Comparison of ENCODE assay signal across 8 cellular contexts in genomic region chr15:40354408-40355171, GRCh38. TPM values are rescaled to one million over a fixed set of nuclear protein-coding genes. Genes with fewer than 3 reads are reported as not detected.
DNase-seq lines count a peak whose midpoint lies in the region; ATAC-seq, FAIRE-seq and TF ChIP-seq lines count a peak whose summit lies in the region.
"Had no signal": no experiment of that assay in that cellular context is flagged by ENCODE, and none has a peak within 500 bp of the region (broad histone marks: within the 10 kb centered on the region; RNA-seq: fewer than 3 reads in every experiment).

No MANE protein-coding gene starts in this region.

- DNase-seq in HTR-8/SVneo (ENCODE audit: insufficient read length, low spot score), result peak; percentile 48
- DNase-seq in posterior cingulate gyrus, result peak in 8 of 10 donors; percentile 53 to 94 (median 66)
- DNase-seq in omental fat pad (ENCODE audit: low spot score), result no peak
- no peak for DNase-seq in effector memory CD8-positive, alpha-beta T cell

- TF ChIP-seq CTCF in WI38 (IDR thresholded peaks at IDR 0.05; ENCODE audit: low read depth, low read length) (peak; percentile 59), omental fat pad (IDR thresholded peaks at IDR 0.05) (no peak)

- peaks cover 3% of the 10 kb centered on the region for H3K36me3 Mint-ChIP-seq in effector memory CD8-positive, alpha-beta T cell (ENCODE audit: insufficient read depth)

- no peak overlapping the region for H3K4me3 ChIP-seq in WI38 (ENCODE audit: low read depth, low read length)
- H3K4me3 ChIP-seq: skin epidermis had no signal

- intact Hi-C loops in posterior cingulate gyrus (cut with DNase I), result no loop called here

- no peak for ATAC-seq in omental fat pad (ENCODE audit: low FRiP score)
- no peak for ATAC-seq in effector memory CD8-positive, alpha-beta T cell (replicated peaks)
- no peak for ATAC-seq in HG02840 (IDR thresholded peaks at IDR 0.05; ENCODE audit: low FRiP score, unreplicated experiment)

- H3K4me1 Mint-ChIP-seq in effector memory CD8-positive, alpha-beta T cell (ENCODE audit: low read depth in 2 of 2), result peaks cover 8 to 9% of the 10 kb centered on the region in 2 donors

- no peak overlapping the region for H3K27ac Mint-ChIP-seq in effector memory CD8-positive, alpha-beta T cell

- FAIRE-seq in HTR-8/SVneo (lab: Jason Lieb, UNC), result peak; percentile 79

- H3K4me3 Mint-ChIP-seq in effector memory CD8-positive, alpha-beta T cell, result no peak overlapping the region

- no peaks in the 10 kb centered on the region for H3K9me3 Mint-ChIP-seq in effector memory CD8-positive, alpha-beta T cell

- H3K27me3 Mint-ChIP-seq in effector memory CD8-positive, alpha-beta T cell, result peaks cover 4 to 21% of the 10 kb centered on the region in 2 donors

RNA-seq across cellular contexts. Expression of gene DISP2, which starts 3.4 kb away (rescaled TPM):
- total RNA-seq in omental fat pad, result 1 to 10 TPM in 1 of 4 donors, under 1 TPM in 3; under 0.01 to 1.1 (median 0.12) TPM

RNA-seq across cellular contexts. Expression of gene PHGR1, which starts 3.8 kb away (rescaled TPM):
- total RNA-seq in omental fat pad, result not detected
- total RNA-seq: T-helper 2 cell treated with Interferon-gamma antibody and Interleukin-4, amounts not matched to agents 100 ng/mL and 5 ng/mL, for 36 hours had no signal

RNA-seq across cellular contexts. Expression of gene CCDC9B, which starts 13.9 kb away (rescaled TPM):
- total RNA-seq in omental fat pad, result 1 to 10 TPM; 1.1 to 7.4 (median 4.5) TPM

RNA-seq across cellular contexts. Expression of gene KNSTRN, which starts 27.9 kb away (rescaled TPM):
- 10 to 100 TPM in 2 of 4 donors, 1 to 10 TPM in 2; 5.8 to 16.0 (median 11.9) TPM for total RNA-seq in omental fat pad

RNA-seq across cellular contexts. Expression of gene INAFM2, which starts 31.1 kb away (rescaled TPM):
- total RNA-seq in omental fat pad, result 10 to 100 TPM in 3 of 4 donors, 1 to 10 TPM in 1; 9.1 to 17.5 (median 12.2) TPM

Comparison
In these comparisons a context has a peak if more than half of its experiments do, and no peak if none do; other contexts are left out.
1. DNase-seq: peak in HTR-8/SVneo (single experiment) and posterior cingulate gyrus (8 of 10); none in omental fat pad (single experiment) and effector memory CD8-positive, alpha-beta T cell (0 of 3).